18 cellular contexts compared by ENCODE assay signal in the genomic region with DNA sequence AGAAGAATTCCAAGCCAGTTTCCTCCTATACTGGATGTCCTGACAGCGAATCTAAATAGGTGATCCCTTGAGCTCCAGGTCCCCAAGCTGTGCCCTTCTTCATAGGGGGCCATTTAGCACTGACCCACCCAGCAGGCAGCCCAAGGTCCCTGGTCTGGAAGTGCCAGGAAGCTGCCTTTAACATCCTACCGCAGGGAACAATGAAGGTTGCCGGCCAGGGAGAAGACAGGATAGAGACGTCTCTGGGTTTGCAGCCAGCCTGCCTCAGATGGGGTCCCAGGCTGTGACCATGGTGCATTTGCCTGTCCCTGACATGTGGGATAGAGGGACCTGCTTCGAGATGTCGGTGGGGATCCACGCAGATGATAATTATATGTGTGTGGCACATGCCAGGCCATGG. TPM values are rescaled to one million over a fixed set of nuclear protein-coding genes. Genes with fewer than 3 reads are reported as not detected.
DNase-seq lines count a peak whose midpoint lies in the region; ATAC-seq and TF ChIP-seq lines count a peak whose summit lies in the region.
"Had no signal": no experiment of that assay in that cellular context is flagged by ENCODE, and none has a peak within 500 bp of the region (broad histone marks: within the 10 kb centered on the region; RNA-seq: fewer than 3 reads in every experiment).

No MANE protein-coding gene starts in this region.

- POLR2A ChIA-PET in Caco-2 (lab: Charles Lee) (interaction anchor here (1.0 kb wide), 1 partner anchor 54 kb away, joined by 4 read pairs; no protein-coding TSS in a partner anchor), RWPE1 (lab: Yijun Ruan, JAX; ENCODE audit: low non-redundant PET) (no interaction called here)
- POLR2A ChIA-PET in naive thymus-derived CD8-positive, alpha-beta T cell (lab: Charles Lee), result no interaction called here

- peaks cover 30% of the 10 kb centered on the region for H3K4me1 ChIP-seq in Caco-2

- H3K4me3 Mint-ChIP-seq in Caco-2 (ENCODE audit: unreplicated experiment), result peak overlapping the region; percentile 90
- peak overlapping the region; percentile 72 to 82 for H3K4me3 Mint-ChIP-seq in effector memory CD8-positive, alpha-beta T cell
- peak overlapping the region in 8 of 10 donors; percentile 0 to 92 (median 50) for H3K4me3 Mint-ChIP-seq in naive thymus-derived CD8-positive, alpha-beta T cell
- no peak overlapping the region for H3K4me3 Mint-ChIP-seq in stimulated activated effector memory CD8-positive, alpha-beta T cell treated with anti-CD3 and anti-CD28 coated beads, Interleukin-12 subunit alpha, Interleukin-12 subunit beta, amount 100 ng/mL, for 72 hours

- no peaks in the 10 kb centered on the region for H3K9me3 ChIP-seq in Caco-2
- H3K9me3 ChIP-seq: left ventricle myocardium inferior had no signal

- peaks cover 60% of the 10 kb centered on the region for H3K4me1 Mint-ChIP-seq in Caco-2 (ENCODE audit: low read depth, unreplicated experiment)
- peaks cover 22 to 26% of the 10 kb centered on the region in 2 donors for H3K4me1 Mint-ChIP-seq in effector memory CD8-positive, alpha-beta T cell (ENCODE audit: low read depth in 2 of 2)
- peaks cover 13 to 32% (median 29%) of the 10 kb centered on the region in 4 donors for H3K4me1 Mint-ChIP-seq in naive thymus-derived CD8-positive, alpha-beta T cell
- peaks cover 29% of the 10 kb centered on the region for H3K4me1 Mint-ChIP-seq in stimulated activated effector memory CD8-positive, alpha-beta T cell treated with anti-CD3 and anti-CD28 coated beads, Interleukin-12 subunit alpha, Interleukin-12 subunit beta, amount 100 ng/mL, for 72 hours

- H3K4me3 ChIP-seq in Caco-2 (ENCODE audit: low read depth, low read length), result peak overlapping the region; percentile 36

- peak overlapping the region; percentile 90 for H3K27ac ChIP-seq in RWPE1
- H3K27ac ChIP-seq: left ventricle myocardium inferior had no signal

- no peaks in the 10 kb centered on the region for H3K27me3 Mint-ChIP-seq in Caco-2 (ENCODE audit: insufficient read depth, unreplicated experiment)
- H3K27me3 Mint-ChIP-seq in effector memory CD8-positive, alpha-beta T cell, result peaks cover 71 to 92% of the 10 kb centered on the region in 2 donors
- H3K27me3 Mint-ChIP-seq in naive thymus-derived CD8-positive, alpha-beta T cell, result peaks cover 18 to 81% (median 52%) of the 10 kb centered on the region in 5 donors

- H3K27ac Mint-ChIP-seq in Caco-2 (ENCODE audit: unreplicated experiment), result peak overlapping the region; percentile 94
- H3K27ac Mint-ChIP-seq in effector memory CD8-positive, alpha-beta T cell, result no peak overlapping the region
- peak overlapping the region in 1 of 10 donors; percentile 2 for H3K27ac Mint-ChIP-seq in naive thymus-derived CD8-positive, alpha-beta T cell
- no peak overlapping the region for H3K27ac Mint-ChIP-seq in stimulated activated effector memory CD8-positive, alpha-beta T cell treated with anti-CD3 and anti-CD28 coated beads, Interleukin-12 subunit alpha, Interleukin-12 subunit beta, amount 100 ng/mL, for 72 hours
- H3K27ac Mint-ChIP-seq: activated B cell treated with CpG ODN at 0.5 μM for 24 hours; activated CD8-positive, alpha-beta T cell treated with anti-CD3 and anti-CD28 coated beads, Interleukin-2, amount 10 ng/mL, durations not matched to agents 7 days and 5 days; activated naive CD4-positive, alpha-beta T cell treated with anti-CD3 and anti-CD28 coated beads, Interleukin-2, amount 50 U/mL, for 24 hours had no signal

- CTCF ChIA-PET in Caco-2 (lab: Charles Lee) (interaction anchor here (0.6 to 3.9 kb wide), 6 partner anchors 9 to 158 kb away, joined by 3 to 61 read pairs (median 5); no protein-coding TSS in a partner anchor), RWPE1 (lab: Yijun Ruan, JAX) (interaction anchor here (0.5 to 1.4 kb wide), 3 partner anchors 9 to 197 kb away, joined by 3 to 9 read pairs (median 4); no protein-coding TSS in a partner anchor)

- TF ChIP-seq CTCF in Caco-2 (IDR thresholded peaks at IDR 0.05; ENCODE audit: insufficient read depth in 1 of 2, low read depth in 1 of 2, low read length in 1 of 2, severe bottlenecking in 1 of 2, unreplicated experiment in 1 of 2) (no peak), RWPE1 (conservative IDR thresholded peaks at IDR 0.05; ENCODE audit: low read depth) (no peak)

- no TSS peak for BruUV-seq in Caco-2 (replicated peaks; lab: Mats Ljungman, UMichigan)

- H3K36me3 Mint-ChIP-seq in Caco-2 (ENCODE audit: insufficient read depth, unreplicated experiment), result peaks cover 14% of the 10 kb centered on the region
- H3K36me3 Mint-ChIP-seq in effector memory CD8-positive, alpha-beta T cell (ENCODE audit: insufficient read depth), result no peaks in the 10 kb centered on the region
- no peaks in the 10 kb centered on the region for H3K36me3 Mint-ChIP-seq in naive thymus-derived CD8-positive, alpha-beta T cell
- H3K36me3 Mint-ChIP-seq in stimulated activated effector memory CD8-positive, alpha-beta T cell treated with anti-CD3 and anti-CD28 coated beads, Interleukin-12 subunit alpha, Interleukin-12 subunit beta, amount 100 ng/mL, for 72 hours, result no peaks in the 10 kb centered on the region
- H3K36me3 Mint-ChIP-seq: activated naive CD4-positive, alpha-beta T cell treated with anti-CD3 and anti-CD28 coated beads, Interleukin-2, amount 50 U/mL, for 24 hours had no signal

- no peak for ATAC-seq in effector memory CD8-positive, alpha-beta T cell (replicated peaks)
- no peak for ATAC-seq in naive thymus-derived CD8-positive, alpha-beta T cell
- no peak for ATAC-seq in stimulated activated effector memory CD8-positive, alpha-beta T cell treated with anti-CD3 and anti-CD28 coated beads, Interleukin-12 subunit alpha, Interleukin-12 subunit beta, amount 100 ng/mL, for 72 hours
- no peak for ATAC-seq in left cardiac atrium
- ATAC-seq: activated CD8-positive, alpha-beta T cell treated with anti-CD3 and anti-CD28 coated beads, Interleukin-2, amount 10 ng/mL, durations not matched to agents 7 days and 5 days had no signal

- no peaks in the 10 kb centered on the region for H3K9me3 Mint-ChIP-seq in Caco-2 (ENCODE audit: unreplicated experiment)
- no peaks in the 10 kb centered on the region for H3K9me3 Mint-ChIP-seq in effector memory CD8-positive, alpha-beta T cell
- H3K9me3 Mint-ChIP-seq in naive thymus-derived CD8-positive, alpha-beta T cell, result peaks cover 0 to 4% (median 0%) of the 10 kb centered on the region in 9 donors
- no peaks in the 10 kb centered on the region for H3K9me3 Mint-ChIP-seq in stimulated activated effector memory CD8-positive, alpha-beta T cell treated with anti-CD3 and anti-CD28 coated beads, Interleukin-12 subunit alpha, Interleukin-12 subunit beta, amount 100 ng/mL, for 72 hours
- H3K9me3 Mint-ChIP-seq: activated B cell treated with CpG ODN at 0.5 μM for 24 hours; activated naive CD4-positive, alpha-beta T cell treated with anti-CD3 and anti-CD28 coated beads, Interleukin-2, amount 50 U/mL, for 24 hours; central memory CD8-positive, alpha-beta T cell had no signal

- DNase-seq in Caco-2, result no peak
- DNase-seq in RWPE1 (ENCODE audit: low spot score), result no peak
- DNase-seq in effector memory CD8-positive, alpha-beta T cell, result no peak
- DNase-seq in naive thymus-derived CD8-positive, alpha-beta T cell, result no peak
- no peak for DNase-seq in DMS79 (lab: John Stamatoyannopoulos, UW)
- no peak for DNase-seq in SIG-M5 treated with dmso at 0.1 percent for 504 hours (lab: John Stamatoyannopoulos, UW; ENCODE audit: unreplicated experiment)
- DNase-seq in stimulated activated effector memory CD8-positive, alpha-beta T cell treated with anti-CD3 and anti-CD28 coated beads, Interleukin-12 subunit alpha, Interleukin-12 subunit beta, amount 100 ng/mL, for 72 hours (ENCODE audit: low spot score in 2 of 2), result no peak
- no peak for DNase-seq in left cardiac atrium
- DNase-seq: activated B cell treated with CpG ODN at 0.5 μM for 24 hours; activated CD8-positive, alpha-beta T cell treated with anti-CD3 and anti-CD28 coated beads, Interleukin-2, amount 10 ng/mL, durations not matched to agents 7 days and 5 days; activated T-cell treated with anti-CD3 and anti-CD28 coated beads, Interleukin-2, amount 50 U/mL, for 1 hour; effector CD8-positive, alpha-beta T cell; GDM1; left ventricle myocardium inferior; NCI-H187; NCI-H226 had no signal

- intact Hi-C loops in Caco-2 (cut with micrococcal nuclease; ENCODE audit: unreplicated experiment), result loop anchor here (2.0 kb wide), 1 partner anchor 157 kb away; no protein-coding TSS in a partner anchor
- intact Hi-C loops in left cardiac atrium (cut with DNase I), result loop anchor here (5.0 to 10.0 kb wide), 2 partner anchors 95 to 157 kb away; no protein-coding TSS in a partner anchor

- no peaks in the 10 kb centered on the region for H3K27me3 ChIP-seq in Caco-2 (replicated peaks; ENCODE audit: control insufficient read depth, insufficient read depth, low read length)

- H3K36me3 ChIP-seq in Caco-2 (ENCODE audit: control insufficient read depth, insufficient read depth, low read length), result no peaks in the 10 kb centered on the region
- H3K36me3 ChIP-seq: left ventricle myocardium inferior had no signal

RNA-seq across cellular contexts. Expression of gene RIPK4, which starts 2.7 kb away (rescaled TPM):
- total RNA-seq in Caco-2 (2022) (24.1 and 25.4 TPM in 2 replicates), left cardiac atrium (1 to 10 TPM; 2.7 to 3.0 TPM)
- total RNA-seq in naive thymus-derived CD8-positive, alpha-beta T cell, result 1 to 10 TPM; 1.0 to 1.1 TPM
- polyA plus RNA-seq in naive thymus-derived CD8-positive, alpha-beta T cell, result under 1 TPM in 1 of 3 donors, not detected in 2; 0.26 TPM
- total RNA-seq: activated CD8-positive, alpha-beta T cell treated with anti-CD3 and anti-CD28 coated beads, Interleukin-2, amount 10 ng/mL, durations not matched to agents 7 days and 5 days had no signal
